39 cellular contexts compared by ENCODE assay signal in genomic region chr11:33396361-33396760, GRCh38. TPM values are rescaled to one million over a fixed set of nuclear protein-coding genes. Genes with fewer than 3 reads are reported as not detected.
"Had no signal": no experiment of that assay in that cellular context is flagged by ENCODE, and none has a peak within 500 bp of the region (broad histone marks: within the 10 kb centered on the region; RNA-seq: fewer than 3 reads in every experiment).

No MANE protein-coding gene starts in this region.

- H3K27me3 ChIP-seq: adrenal gland, ascending aorta, body of pancreas, brain microvascular endothelial cell, breast epithelium, cardiac muscle cell had no signal

- FAIRE-seq: astrocyte, bronchial epithelial cell had no signal

- H3K4me1 Mint-ChIP-seq: activated naive CD4-positive, alpha-beta T cell treated with anti-CD3 and anti-CD28 coated beads, Interleukin-2, amount 10 ng/mL, durations not matched to agents 7 days and 5 days; activated naive CD4-positive, alpha-beta T cell treated with anti-CD3 and anti-CD28 coated beads, Interleukin-2, amount 50 U/mL, for 24 hours; activated naive CD8-positive, alpha-beta T cell treated with anti-CD3 and anti-CD28 coated beads for 36 hours; activated naive CD8-positive, alpha-beta T cell treated with anti-CD3 and anti-CD28 coated beads, Interleukin-2, amount 10 ng/mL, durations not matched to agents 7 days and 5 days; activated naive CD8-positive, alpha-beta T cell treated with anti-CD3 and anti-CD28 coated beads, Interleukin-2, amount 50 U/mL, for 24 hours; activated T-helper 17 cell treated with anti-CD3 and anti-CD28 coated beads, Interleukin-2, amount 50 U/mL, for 72 hours; central memory CD8-positive, alpha-beta T cell had no signal

- H3K36me3 Mint-ChIP-seq: activated naive CD4-positive, alpha-beta T cell treated with anti-CD3 and anti-CD28 coated beads, Interleukin-2, amount 10 ng/mL, durations not matched to agents 7 days and 5 days; activated naive CD4-positive, alpha-beta T cell treated with anti-CD3 and anti-CD28 coated beads, Interleukin-2, amount 50 U/mL, for 24 hours; activated naive CD4-positive, alpha-beta T cell treated with anti-CD3 and anti-CD28 coated beads, Interleukin-2, amount 50 U/mL, for 72 hours; activated naive CD8-positive, alpha-beta T cell; activated naive CD8-positive, alpha-beta T cell treated with anti-CD3 and anti-CD28 coated beads for 36 hours; activated naive CD8-positive, alpha-beta T cell treated with anti-CD3 and anti-CD28 coated beads, Interleukin-2, amount 10 ng/mL, durations not matched to agents 7 days and 5 days had no signal

- H3K27ac Mint-ChIP-seq: activated naive CD4-positive, alpha-beta T cell treated with anti-CD3 and anti-CD28 coated beads for 36 hours; activated naive CD4-positive, alpha-beta T cell treated with anti-CD3 and anti-CD28 coated beads, Interleukin-2, amount 10 ng/mL, durations not matched to agents 7 days and 5 days; activated naive CD4-positive, alpha-beta T cell treated with anti-CD3 and anti-CD28 coated beads, Interleukin-2, amount 50 U/mL, for 24 hours; activated naive CD4-positive, alpha-beta T cell treated with anti-CD3 and anti-CD28 coated beads, Interleukin-2, amount 50 U/mL, for 72 hours; activated naive CD8-positive, alpha-beta T cell; activated naive CD8-positive, alpha-beta T cell treated with anti-CD3 and anti-CD28 coated beads for 36 hours; activated naive CD8-positive, alpha-beta T cell treated with anti-CD3 and anti-CD28 coated beads, Interleukin-2, amount 10 ng/mL, durations not matched to agents 7 days and 5 days; activated naive CD8-positive, alpha-beta T cell treated with anti-CD3 and anti-CD28 coated beads, Interleukin-2, amount 50 U/mL, for 24 hours; activated T-cell treated with anti-CD3 and anti-CD28 coated beads, Interleukin-2, amount 50 U/mL, for 24 hours; activated T-cell treated with anti-CD3 and anti-CD28 coated beads, Interleukin-2, amount 50 U/mL, for 72 hours; activated T-helper 1 cell treated with anti-CD3 and anti-CD28 coated beads, Interleukin-12 subunit alpha, Interleukin-12 subunit beta, Interleukin-2, Interleukin-4 antibody, amounts not matched to agents 30 ng/mL and 10 ng/mL and 1 ng/mL, durations not matched to agents 14 hours and 24 hours and 36 hours; activated T-helper 17 cell treated with anti-CD3 and anti-CD28 coated beads, Interleukin-2, amount 50 U/mL, for 72 hours; activated T-helper 2 cell treated with anti-CD3 and anti-CD28 coated beads, Interferon-gamma antibody, Interleukin-2, Interleukin-4, amounts not matched to agents 10 μg/mL and 5 μg/mL and 100 μg/mL, durations not matched to agents 14 hours and 24 hours and 36 hours; brain had no signal

- H3K4me3 Mint-ChIP-seq: activated naive CD4-positive, alpha-beta T cell treated with anti-CD3 and anti-CD28 coated beads for 36 hours; activated naive CD4-positive, alpha-beta T cell treated with anti-CD3 and anti-CD28 coated beads, Interleukin-2, amount 10 ng/mL, durations not matched to agents 7 days and 5 days; activated naive CD4-positive, alpha-beta T cell treated with anti-CD3 and anti-CD28 coated beads, Interleukin-2, amount 50 U/mL, for 24 hours; activated naive CD8-positive, alpha-beta T cell; activated naive CD8-positive, alpha-beta T cell treated with anti-CD3 and anti-CD28 coated beads for 36 hours; activated naive CD8-positive, alpha-beta T cell treated with anti-CD3 and anti-CD28 coated beads, Interleukin-2, amount 10 ng/mL, durations not matched to agents 7 days and 5 days; activated naive CD8-positive, alpha-beta T cell treated with anti-CD3 and anti-CD28 coated beads, Interleukin-2, amount 50 U/mL, for 24 hours; activated T-cell treated with anti-CD3 and anti-CD28 coated beads, Interleukin-2, amount 50 U/mL, for 24 hours; activated T-cell treated with anti-CD3 and anti-CD28 coated beads, Interleukin-2, amount 50 U/mL, for 4 hours; activated T-cell treated with anti-CD3 and anti-CD28 coated beads, Interleukin-2, amount 50 U/mL, for 72 hours; activated T-helper 1 cell treated with anti-CD3 and anti-CD28 coated beads, Interleukin-12 subunit alpha, Interleukin-12 subunit beta, Interleukin-2, Interleukin-4 antibody, amounts not matched to agents 30 ng/mL and 10 ng/mL and 1 ng/mL, durations not matched to agents 14 hours and 24 hours and 36 hours; activated T-helper 17 cell treated with anti-CD3 and anti-CD28 coated beads, Interleukin-2, amount 50 U/mL, for 72 hours; brain; central memory CD8-positive, alpha-beta T cell had no signal

- H3K9me3 ChIP-seq: adrenal gland, ascending aorta, body of pancreas, breast epithelium had no signal

- H3K4me3 ChIP-seq: adrenal gland, ascending aorta, body of pancreas, breast epithelium, cardiac muscle cell had no signal

- H3K9me3 Mint-ChIP-seq: activated naive CD4-positive, alpha-beta T cell treated with anti-CD3 and anti-CD28 coated beads for 36 hours; activated naive CD4-positive, alpha-beta T cell treated with anti-CD3 and anti-CD28 coated beads, Interleukin-2, amount 10 ng/mL, durations not matched to agents 7 days and 5 days; activated naive CD4-positive, alpha-beta T cell treated with anti-CD3 and anti-CD28 coated beads, Interleukin-2, amount 50 U/mL, for 24 hours; activated naive CD4-positive, alpha-beta T cell treated with anti-CD3 and anti-CD28 coated beads, Interleukin-2, amount 50 U/mL, for 72 hours; activated naive CD8-positive, alpha-beta T cell treated with anti-CD3 and anti-CD28 coated beads for 36 hours; activated naive CD8-positive, alpha-beta T cell treated with anti-CD3 and anti-CD28 coated beads, Interleukin-2, amount 10 ng/mL, durations not matched to agents 7 days and 5 days; activated naive CD8-positive, alpha-beta T cell treated with anti-CD3 and anti-CD28 coated beads, Interleukin-2, amount 50 U/mL, for 24 hours; activated T-cell treated with anti-CD3 and anti-CD28 coated beads, Interleukin-2, amount 50 U/mL, for 24 hours; activated T-cell treated with anti-CD3 and anti-CD28 coated beads, Interleukin-2, amount 50 U/mL, for 4 hours; activated T-cell treated with anti-CD3 and anti-CD28 coated beads, Interleukin-2, amount 50 U/mL, for 72 hours; activated T-helper 1 cell treated with anti-CD3 and anti-CD28 coated beads, Interleukin-12 subunit alpha, Interleukin-12 subunit beta, Interleukin-2, Interleukin-4 antibody, amounts not matched to agents 30 ng/mL and 10 ng/mL and 1 ng/mL, durations not matched to agents 14 hours and 24 hours and 36 hours; activated T-helper 17 cell treated with anti-CD3 and anti-CD28 coated beads, Interleukin-2, amount 50 U/mL, for 72 hours; activated T-helper 2 cell treated with anti-CD3 and anti-CD28 coated beads, Interferon-gamma antibody, Interleukin-2, Interleukin-4, amounts not matched to agents 10 μg/mL and 5 μg/mL and 100 μg/mL, durations not matched to agents 14 hours and 24 hours and 36 hours; brain; central memory CD8-positive, alpha-beta T cell had no signal

- H3K36me3 ChIP-seq: adrenal gland, ascending aorta, brain microvascular endothelial cell, breast epithelium, cardiac muscle cell had no signal

- ATAC-seq: activated naive CD4-positive, alpha-beta T cell treated with anti-CD3 and anti-CD28 coated beads, Interleukin-2, amount 50 U/mL, for 72 hours; activated naive CD8-positive, alpha-beta T cell treated with anti-CD3 and anti-CD28 coated beads, Interleukin-2, amount 50 U/mL, for 24 hours; activated T-cell treated with anti-CD3 and anti-CD28 coated beads, Interleukin-2, amount 50 U/mL, for 4 hours; activated T-cell treated with anti-CD3 and anti-CD28 coated beads, Interleukin-2, amount 50 U/mL, for 72 hours; activated T-helper 17 cell treated with anti-CD3 and anti-CD28 coated beads, Interleukin-2, amount 50 U/mL, for 72 hours; body of pancreas had no signal

- DNase-seq: activated effector memory CD4-positive, alpha-beta T cell treated with anti-CD3 and anti-CD28 coated beads, Interleukin-2, amount 50 U/mL, for 16 hours; activated effector memory CD4-positive, alpha-beta T cell treated with Interleukin-2 at 50 U/mL for 16 hours; activated gamma-delta T cell; activated gamma-delta T cell treated with Interleukin-2 at 50 U/mL for 16 hours; activated naive CD4-positive, alpha-beta T cell; activated naive CD4-positive, alpha-beta T cell treated with anti-CD3 and anti-CD28 coated beads for 36 hours; activated naive CD4-positive, alpha-beta T cell treated with anti-CD3 and anti-CD28 coated beads, Interleukin-2, amount 10 ng/mL, durations not matched to agents 7 days and 5 days; activated naive CD4-positive, alpha-beta T cell treated with anti-CD3 and anti-CD28 coated beads, Interleukin-2, amount 50 U/mL, for 16 hours; activated naive CD4-positive, alpha-beta T cell treated with Interleukin-2 at 50 U/mL for 16 hours; activated naive CD8-positive, alpha-beta T cell treated with anti-CD3 and anti-CD28 coated beads for 36 hours; activated naive CD8-positive, alpha-beta T cell treated with anti-CD3 and anti-CD28 coated beads, Interleukin-2, amount 10 ng/mL, durations not matched to agents 7 days and 5 days; activated naive CD8-positive, alpha-beta T cell treated with anti-CD3 and anti-CD28 coated beads, Interleukin-2, amount 50 U/mL, for 24 hours; activated T-cell treated with anti-CD3 and anti-CD28 coated beads, Interleukin-2, amount 50 U/mL, for 24 hours; activated T-cell treated with anti-CD3 and anti-CD28 coated beads, Interleukin-2, amount 50 U/mL, for 4 hours; activated T-cell treated with anti-CD3 and anti-CD28 coated beads, Interleukin-2, amount 50 U/mL, for 48 hours; activated T-cell treated with anti-CD3 and anti-CD28 coated beads, Interleukin-2, amount 50 U/mL, for 72 hours; adrenal gland; amniotic stem cell; amygdala; anterior cingulate cortex; aorta; body of pancreas; brain microvascular endothelial cell; caudate nucleus; central memory CD4-positive, alpha-beta T cell; cerebellar nuclear complex had no signal

- H3K27me3 Mint-ChIP-seq: brain had no signal

- H3K27ac ChIP-seq: adrenal gland, ascending aorta, body of pancreas, brain microvascular endothelial cell, breast epithelium, cardiac muscle cell had no signal

- H3K4me1 ChIP-seq: adrenal gland, ascending aorta, body of pancreas, breast epithelium had no signal

RNA-seq across cellular contexts. Expression of gene KIAA1549L, which starts 20.5 kb away (rescaled TPM):
- total RNA-seq: activated naive CD4-positive, alpha-beta T cell treated with anti-CD3 and anti-CD28 coated beads for 36 hours; activated naive CD4-positive, alpha-beta T cell treated with anti-CD3 and anti-CD28 coated beads, Interleukin-2, amount 50 U/mL, for 72 hours; activated naive CD8-positive, alpha-beta T cell treated with anti-CD3 and anti-CD28 coated beads for 36 hours; activated naive CD8-positive, alpha-beta T cell treated with anti-CD3 and anti-CD28 coated beads, Interleukin-2, amount 10 ng/mL, durations not matched to agents 7 days and 5 days; activated T-cell treated with anti-CD3 and anti-CD28 coated beads, Interleukin-2, amount 50 U/mL, for 4 hours; activated T-cell treated with anti-CD3 and anti-CD28 coated beads, Interleukin-2, amount 50 U/mL, for 72 hours; activated T-helper 1 cell treated with anti-CD3 and anti-CD28 coated beads, Interleukin-12 subunit alpha, Interleukin-12 subunit beta, Interleukin-2, Interleukin-4 antibody, amounts not matched to agents 30 ng/mL and 10 ng/mL and 1 ng/mL, durations not matched to agents 14 hours and 24 hours and 36 hours; activated T-helper 17 cell treated with anti-CD3 and anti-CD28 coated beads, Interleukin-2, amount 50 U/mL, for 72 hours; activated T-helper 2 cell treated with anti-CD3 and anti-CD28 coated beads, Interferon-gamma antibody, Interleukin-2, Interleukin-4, amounts not matched to agents 10 μg/mL and 5 μg/mL and 100 μg/mL, durations not matched to agents 14 hours and 24 hours and 36 hours; ascending aorta had no signal
